ENCODE assay signal across 22 cellular contexts in the genomic region with DNA sequence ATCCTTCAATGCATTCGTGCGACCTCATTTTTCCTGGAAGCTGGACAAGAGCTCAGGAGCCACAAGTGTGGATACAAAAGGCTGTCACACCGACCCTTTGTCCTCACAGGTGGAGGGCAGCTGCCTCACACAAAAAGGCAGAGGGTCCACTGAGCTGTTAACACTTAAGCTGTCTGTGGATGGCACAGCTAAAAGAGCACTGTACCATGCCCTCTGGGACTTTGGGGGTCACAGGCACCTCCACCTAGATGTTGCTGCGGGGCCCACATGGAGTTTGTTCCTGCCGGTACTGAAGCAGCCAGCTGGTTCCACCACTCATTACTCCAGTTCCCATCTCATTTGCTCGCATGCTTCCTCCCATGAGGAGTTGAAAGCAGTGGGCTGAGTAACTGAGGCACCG. TPM values are rescaled to one million over a fixed set of nuclear protein-coding genes. Genes with fewer than 3 reads are reported as not detected.
DNase-seq lines count a peak whose midpoint lies in the region; ATAC-seq, FAIRE-seq and TF ChIP-seq lines count a peak whose summit lies in the region.
"Had no signal": no experiment of that assay in that cellular context is flagged by ENCODE, and none has a peak within 500 bp of the region (broad histone marks: within the 10 kb centered on the region; RNA-seq: fewer than 3 reads in every experiment).

No MANE protein-coding gene starts in this region.

- H2AFZ ChIP-seq in mammary epithelial cell (ENCODE audit: low read depth, low read length), result peak overlapping the region; percentile 4
- H2AFZ ChIP-seq in K562 (ENCODE audit: low read depth, low read length), result no peak overlapping the region
- H2AFZ ChIP-seq: GM23338 had no signal

- H3K79me2 ChIP-seq in mammary epithelial cell (ENCODE audit: insufficient read depth, low read length) (no peaks in the 10 kb centered on the region), K562 (ENCODE audit: control insufficient read depth, insufficient read depth, low read length) (no peaks in the 10 kb centered on the region)

- H3K27ac Mint-ChIP-seq in MCF 10A (ENCODE audit: low read depth, unreplicated experiment), result no peak overlapping the region
- H3K27ac Mint-ChIP-seq in activated naive CD8-positive, alpha-beta T cell treated with anti-CD3 and anti-CD28 coated beads, Interleukin-2, amount 50 U/mL, for 24 hours, result no peak overlapping the region
- H3K27ac Mint-ChIP-seq: CD4-positive, CD25-positive, alpha-beta regulatory T cell; GM23338 had no signal

- no peak overlapping the region for H3K4me3 Mint-ChIP-seq in MCF 10A (ENCODE audit: unreplicated experiment)
- no peak overlapping the region for H3K4me3 Mint-ChIP-seq in activated naive CD8-positive, alpha-beta T cell treated with anti-CD3 and anti-CD28 coated beads, Interleukin-2, amount 50 U/mL, for 24 hours
- H3K4me3 Mint-ChIP-seq: CD4-positive, CD25-positive, alpha-beta regulatory T cell; CD8-positive, alpha-beta memory T cell; GM23338 had no signal

- in situ Hi-C loops in mammary epithelial cell (cut with MboI; ENCODE audit: low sequenced_read_pairs in 2 of 2) (no loop called here), K562 (cut with MboI) (no loop called here)

- intact Hi-C loops in mammary epithelial cell (cut with micrococcal nuclease), result no loop called here
- intact Hi-C loops in MCF 10A (cut with micrococcal nuclease), result no loop called here
- intact Hi-C loops in K562 (cut with micrococcal nuclease), result no loop called here
- intact Hi-C loops in sigmoid colon (cut with DNase I), result no loop called here

- H3K4me3 ChIP-seq in mammary epithelial cell (replicated peaks in 1 of 3; ENCODE audit: insufficient read depth in 1 of 3, low read depth in 2 of 3, low read length in 3 of 3), result no peak overlapping the region
- H3K4me3 ChIP-seq in K562, result no peak overlapping the region
- no peak overlapping the region for H3K4me3 ChIP-seq in sigmoid colon
- H3K4me3 ChIP-seq: GM23338 had no signal

- no peak for TF ChIP-seq RAD21 in K562 (CRISPR knock-in tag; conservative IDR thresholded peaks at IDR 0.05 in 1 of 2, IDR thresholded peaks at IDR 0.05 in 1 of 2)

- TF ChIP-seq POLR2A in K562 (conservative IDR thresholded peaks at IDR 0.05) (no peak), sigmoid colon (IDR thresholded peaks at IDR 0.05) (no peak)

- no peaks in the 10 kb centered on the region for H3K27me3 Mint-ChIP-seq in MCF 10A (ENCODE audit: insufficient read depth, unreplicated experiment)
- no peaks in the 10 kb centered on the region for H3K27me3 Mint-ChIP-seq in activated naive CD8-positive, alpha-beta T cell treated with anti-CD3 and anti-CD28 coated beads, Interleukin-2, amount 50 U/mL, for 24 hours

- H3K4me1 Mint-ChIP-seq in MCF 10A (ENCODE audit: insufficient read depth, unreplicated experiment), result peaks cover 13% of the 10 kb centered on the region
- no peaks in the 10 kb centered on the region for H3K4me1 Mint-ChIP-seq in activated naive CD8-positive, alpha-beta T cell treated with anti-CD3 and anti-CD28 coated beads, Interleukin-2, amount 50 U/mL, for 24 hours
- H3K4me1 Mint-ChIP-seq: CD4-positive, CD25-positive, alpha-beta regulatory T cell; CD8-positive, alpha-beta memory T cell; GM23338 had no signal

- H3K27me3 ChIP-seq in mammary epithelial cell (ENCODE audit: insufficient read depth, low read length), result no peaks in the 10 kb centered on the region
- peaks cover 21 to 37% of the 10 kb centered on the region in 2 experiments for H3K27me3 ChIP-seq in K562 (ENCODE audit: control insufficient read depth in 2 of 2, insufficient read depth in 2 of 2, low read length in 2 of 2)
- no peaks in the 10 kb centered on the region for H3K27me3 ChIP-seq in foreskin keratinocyte
- no peaks in the 10 kb centered on the region for H3K27me3 ChIP-seq in sigmoid colon
- H3K27me3 ChIP-seq: BE2C had no signal

- DNase-seq in mammary epithelial cell, result no peak
- DNase-seq in MCF 10A (ENCODE audit: unreplicated experiment), result no peak
- DNase-seq in K562 (ENCODE audit: extremely low read depth in 1 of 4, low spot score in 3 of 4), result no peak
- no peak for DNase-seq in foreskin keratinocyte
- DNase-seq in sigmoid colon, result peak; percentile 45
- DNase-seq in mucosa of gallbladder (ENCODE audit: low spot score), result no peak
- DNase-seq in activated naive CD8-positive, alpha-beta T cell treated with anti-CD3 and anti-CD28 coated beads, Interleukin-2, amount 50 U/mL, for 24 hours, result no peak
- no peak for DNase-seq in germinal center (ENCODE audit: low spot score)
- DNase-seq: 8988T; ACHN; BE2C; C1 segment of cervical spinal cord; CD4-positive, CD25-positive, alpha-beta regulatory T cell; CD8-positive, alpha-beta memory T cell; COR-L47; HCEC 1CT had no signal

- POLR2A ChIA-PET in MCF 10A (lab: Yijun Ruan, JAX) (no interaction called here), K562 (lab: Yijun Ruan, JAX) (interaction anchor here (0.7 kb wide), 1 partner anchor 51 kb away, joined by 3 read pairs; no protein-coding TSS in a partner anchor)

- TF ChIP-seq EP300 in K562 (IDR thresholded peaks at IDR 0.05; ENCODE audit: low read length) (no peak), sigmoid colon (IDR thresholded peaks at IDR 0.05) (no peak)

- dilution Hi-C loops in mammary epithelial cell (cut with HindIII; ENCODE audit: low sequenced_read_pairs), result no loop called here

- H3K4me2 ChIP-seq in mammary epithelial cell (ENCODE audit: insufficient read depth, low read depth, low read length) (no peak overlapping the region), K562 (ENCODE audit: insufficient read depth, low read length) (no peak overlapping the region)
- H3K4me2 ChIP-seq: GM23338 had no signal

- H3K36me3 Mint-ChIP-seq in MCF 10A (ENCODE audit: insufficient read depth, unreplicated experiment), result no peaks in the 10 kb centered on the region
- H3K36me3 Mint-ChIP-seq in activated naive CD8-positive, alpha-beta T cell treated with anti-CD3 and anti-CD28 coated beads, Interleukin-2, amount 50 U/mL, for 24 hours (ENCODE audit: low read depth), result no peaks in the 10 kb centered on the region
- H3K36me3 Mint-ChIP-seq: CD4-positive, CD25-positive, alpha-beta regulatory T cell; CD8-positive, alpha-beta memory T cell had no signal

- CTCF ChIA-PET in mammary epithelial cell (lab: Charles Lee; ENCODE audit: low non-redundant PET), result no interaction called here
- CTCF ChIA-PET in MCF 10A (lab: Yijun Ruan, JAX), result interaction anchor here (0.6 to 3.9 kb wide), 3 partner anchors 10 to 361 kb away, joined by 4 to 27 read pairs (median 5); no protein-coding TSS in a partner anchor
- CTCF ChIA-PET in K562 (lab: Yijun Ruan, JAX; ENCODE audit: low intra/inter-chr PET ratio), result no interaction called here

- BruUV-seq in mammary epithelial cell (replicated peaks; lab: Mats Ljungman, UMichigan), result no TSS peak
- BruUV-seq in MCF 10A (replicated peaks; lab: Mats Ljungman, UMichigan), result no TSS peak
- no TSS peak for BruUV-seq in K562 (replicated peaks; lab: Mats Ljungman, UMichigan)

- H3K4me1 ChIP-seq in mammary epithelial cell (ENCODE audit: insufficient read depth, low read length), result peaks cover 20% of the 10 kb centered on the region
- no peaks in the 10 kb centered on the region for H3K4me1 ChIP-seq in K562 (replicated peaks in 1 of 2; ENCODE audit: control insufficient read depth in 2 of 2, insufficient read depth in 2 of 2, low read length in 2 of 2)
- H3K4me1 ChIP-seq in foreskin keratinocyte, result peaks cover 27% of the 10 kb centered on the region
- no peaks in the 10 kb centered on the region for H3K4me1 ChIP-seq in sigmoid colon
- H3K4me1 ChIP-seq: BE2C had no signal

- no peak for ATAC-seq in K562
- no peak for ATAC-seq in foreskin keratinocyte
- no peak for ATAC-seq in activated naive CD8-positive, alpha-beta T cell treated with anti-CD3 and anti-CD28 coated beads, Interleukin-2, amount 50 U/mL, for 24 hours
- ATAC-seq: GM23338 had no signal

- 87% methylated on average over 7 of the region's 7 CpGs for WGBS in mammary epithelial cell (ENCODE audit: low coverage, missing lambda C conversion rate)
- WGBS in K562 (ENCODE audit: insufficient coverage, low coverage, missing lambda C conversion rate), result 0% methylated on average over 7 of the region's 7 CpGs
- WGBS in sigmoid colon, 2 donors, result 92% methylated on average over 7 of the region's 7 CpGs

- no peaks in the 10 kb centered on the region for H4K20me1 ChIP-seq in mammary epithelial cell (ENCODE audit: insufficient read depth, low read length)
- no peaks in the 10 kb centered on the region for H4K20me1 ChIP-seq in K562 (replicated peaks; ENCODE audit: control insufficient read depth, insufficient read depth, low read length)

- H3K9me3 ChIP-seq in mammary epithelial cell (replicated peaks; ENCODE audit: insufficient read depth, low read length) (no peaks in the 10 kb centered on the region), K562 (replicated peaks; ENCODE audit: control insufficient read depth, insufficient read depth, low read depth, low read length) (no peaks in the 10 kb centered on the region), sigmoid colon (no peaks in the 10 kb centered on the region)
- H3K9me3 ChIP-seq: BE2C had no signal

- no peaks in the 10 kb centered on the region for H3K9me3 Mint-ChIP-seq in MCF 10A (ENCODE audit: unreplicated experiment)
- no peaks in the 10 kb centered on the region for H3K9me3 Mint-ChIP-seq in activated naive CD8-positive, alpha-beta T cell treated with anti-CD3 and anti-CD28 coated beads, Interleukin-2, amount 50 U/mL, for 24 hours
- H3K9me3 Mint-ChIP-seq: CD4-positive, CD25-positive, alpha-beta regulatory T cell; CD8-positive, alpha-beta memory T cell had no signal

- TF ChIP-seq CTCF in mammary epithelial cell (conservative IDR thresholded peaks at IDR 0.05 in 1 of 2, IDR thresholded peaks at IDR 0.05 in 1 of 2; ENCODE audit: extremely low read depth in 1 of 2, insufficient read depth in 1 of 2, low read depth in 1 of 2, low read length in 2 of 2) (no peak), MCF 10A (IDR thresholded peaks at IDR 0.05; ENCODE audit: unreplicated experiment) (no peak), K562 (IDR thresholded peaks at IDR 0.05 in 2 of 3, conservative IDR thresholded peaks at IDR 0.05 in 1 of 3; ENCODE audit: insufficient read depth in 2 of 3, low read depth in 1 of 3, low read length in 3 of 3) (no peak), foreskin keratinocyte (conservative IDR thresholded peaks at IDR 0.05) (no peak), sigmoid colon (IDR thresholded peaks at IDR 0.05) (no peak)

- H3K9ac ChIP-seq in mammary epithelial cell (ENCODE audit: insufficient read depth, low read length) (no peak overlapping the region), K562 (ENCODE audit: insufficient read depth in 1 of 2, low read depth in 2 of 2, low read length in 2 of 2) (no peak overlapping the region)

- no peaks in the 10 kb centered on the region for H3K9me1 ChIP-seq in K562 (ENCODE audit: control insufficient read depth, insufficient read depth, low read length)

- FAIRE-seq in K562 (lab: Jason Lieb, UNC), result no peak
- FAIRE-seq: D721Med, G401.6, GM12891, H54 had no signal

- peak overlapping the region; percentile 95 for H3K27ac ChIP-seq in mammary epithelial cell (ENCODE audit: insufficient read depth, low read depth, low read length)
- no peak overlapping the region for H3K27ac ChIP-seq in K562 (ENCODE audit: extremely low read depth, low read depth, low read length)
- H3K27ac ChIP-seq in foreskin keratinocyte, result peak overlapping the region; percentile 99
- H3K27ac ChIP-seq in sigmoid colon, result no peak overlapping the region

- H3K36me3 ChIP-seq in mammary epithelial cell (ENCODE audit: insufficient read depth, low read length) (no peaks in the 10 kb centered on the region), K562 (ENCODE audit: control insufficient read depth, insufficient read depth, low read length) (no peaks in the 10 kb centered on the region), sigmoid colon (no peaks in the 10 kb centered on the region)
- H3K36me3 ChIP-seq: BE2C had no signal

RNA-seq across cellular contexts. Expression of a gene that starts 57.0 kb away (rescaled TPM):
- total RNA-seq in mammary epithelial cell (not detected), MCF 10A (2022) (not detected in 2 replicates), K562 (2014; rRNA removed) (not detected in 2 replicates), K562 (2014; rRNA removed; fragmentation: Illumina TruSeq; extraction: Trizol) (not detected in 2 replicates), K562 (2015; rRNA removed; fragmentation: Illumina TruSeq; extraction: Trizol) (not detected in 2 replicates), K562 (2021) (not detected in 2 replicates), foreskin keratinocyte (not detected in 2 replicates), sigmoid colon (not detected), mucosa of gallbladder (not detected)
- polyA plus RNA-seq in mammary epithelial cell (not detected), K562 (2011; rRNA removed) (not detected in 2 replicates), K562 (2014; fragmentation: Illumina TruSeq; extraction: Trizol) (not detected in 2 replicates), K562 (2014; fragmentation: Nextera tagmentation; extraction: Ambion mirVana) (not detected), K562 (2014; rRNA removed) (not detected in 2 replicates), foreskin keratinocyte (not detected in 2 replicates), sigmoid colon (not detected)
- not detected for polyA minus RNA-seq in mammary epithelial cell
- not detected in 2 replicates for total RNA-seq in K562 (2011; cell fraction: chromatin; rRNA removed; ENCODE audit: low replicate concordance)
- total RNA-seq in K562 (2011; cell fraction: nucleolus; rRNA removed), result not detected in 2 replicates
- not detected in 2 replicates for total RNA-seq in K562 (2011; cell fraction: nucleoplasm; rRNA removed)
- polyA plus RNA-seq in K562 (2011; cell fraction: cytosol; rRNA removed), result not detected in 2 replicates
- not detected in 2 replicates for polyA plus RNA-seq in K562 (2011; cell fraction: nucleus; rRNA removed)
- polyA plus RNA-seq in K562 (2012), result not detected in 2 replicates
- polyA minus RNA-seq in K562 (2011; rRNA and poly(A)+ RNA removed), result not detected in 2 replicates
- polyA minus RNA-seq in K562 (2011; cell fraction: cytosol; rRNA and poly(A)+ RNA removed), result not detected in 2 replicates
- polyA minus RNA-seq in K562 (2011; cell fraction: nucleus; rRNA and poly(A)+ RNA removed), result not detected in 2 replicates
- total RNA-seq: CD4-positive, CD25-positive, alpha-beta regulatory T cell; CD8-positive, alpha-beta memory T cell; GM23338; HT-29 had no signal
- polyA plus RNA-seq: CD4-positive, CD25-positive, alpha-beta regulatory T cell; CD8-positive, alpha-beta memory T cell; GM23338 had no signal

Comparison
In these comparisons a context has a peak if more than half of its experiments do, and no peak if none do; other contexts are left out.
1. H3K27ac ChIP-seq: peak in mammary epithelial cell (single experiment) and foreskin keratinocyte (single experiment); none in K562 (single experiment) and sigmoid colon (0 of 4).